ENCODE assay signal across 16 cellular contexts in the genomic region with DNA sequence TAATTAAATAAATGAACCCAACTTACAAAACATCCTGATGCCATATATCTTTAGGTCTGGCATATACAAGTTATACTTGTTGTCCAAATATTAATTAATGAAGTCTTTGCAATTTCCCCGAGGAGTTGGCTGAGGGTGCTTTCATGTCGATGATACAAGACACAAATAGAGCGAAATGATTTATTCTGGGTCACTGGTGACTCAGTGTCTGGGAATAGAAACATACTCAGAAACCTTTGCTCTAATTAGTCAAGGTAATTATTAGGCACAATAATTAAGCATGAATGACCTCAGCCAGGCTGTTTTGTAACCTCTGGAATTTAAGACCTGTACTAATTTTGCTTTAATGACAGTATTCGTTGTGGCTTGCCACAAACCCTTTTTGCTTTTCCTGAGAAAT.
"Had no signal": no experiment of that assay in that cellular context is flagged by ENCODE, and none has a peak within 500 bp of the region (broad histone marks: within the 10 kb centered on the region; RNA-seq: fewer than 3 reads in every experiment).

No MANE protein-coding gene starts in this region.

- H3K36me3 Mint-ChIP-seq: memory B cell, T-cell had no signal

- H3K36me3 ChIP-seq: uterus, WERI-Rb-1 had no signal

- H3K4me1 ChIP-seq: uterus had no signal

- ATAC-seq: effector memory CD8-positive, alpha-beta T cell; left colon; T-cell had no signal

- H3K9me3 Mint-ChIP-seq: activated CD4-positive, alpha-beta T cell treated with anti-CD3 and anti-CD28 coated beads, Interleukin-2, amount 10 ng/mL, durations not matched to agents 7 days and 5 days; activated naive CD4-positive, alpha-beta T cell treated with anti-CD3 and anti-CD28 coated beads for 36 hours; effector memory CD8-positive, alpha-beta T cell; memory B cell; nephron; T-cell had no signal

- H3K4me3 ChIP-seq: skin epidermis, uterus had no signal

- H3K27me3 Mint-ChIP-seq: activated CD4-positive, alpha-beta T cell treated with anti-CD3 and anti-CD28 coated beads, Interleukin-2, amount 10 ng/mL, durations not matched to agents 7 days and 5 days had no signal

- DNase-seq: activated CD4-positive, alpha-beta T cell treated with anti-CD3 and anti-CD28 coated beads, Interleukin-2, amount 10 ng/mL, durations not matched to agents 7 days and 5 days; activated CD8-positive, alpha-beta memory T cell treated with anti-CD3 and anti-CD28 coated beads for 24 hours; activated naive CD4-positive, alpha-beta T cell treated with anti-CD3 and anti-CD28 coated beads for 36 hours; central memory CD4-positive, alpha-beta T cell; effector memory CD8-positive, alpha-beta T cell; erythroblast; glutamatergic neuron; left colon; occipital lobe; T-cell; T1000; uterus; WERI-Rb-1 had no signal

- H3K27me3 ChIP-seq: uterus had no signal

- H3K9me3 ChIP-seq: uterus had no signal

- H3K27ac ChIP-seq: skin epidermis, uterus, WERI-Rb-1 had no signal

- H3K27ac Mint-ChIP-seq: activated CD4-positive, alpha-beta T cell treated with anti-CD3 and anti-CD28 coated beads, Interleukin-2, amount 10 ng/mL, durations not matched to agents 7 days and 5 days; activated naive CD4-positive, alpha-beta T cell treated with anti-CD3 and anti-CD28 coated beads for 36 hours; effector memory CD8-positive, alpha-beta T cell; memory B cell; nephron; T-cell had no signal

- H3K4me1 Mint-ChIP-seq: nephron, T-cell had no signal

- H3K4me3 Mint-ChIP-seq: activated CD4-positive, alpha-beta T cell treated with anti-CD3 and anti-CD28 coated beads, Interleukin-2, amount 10 ng/mL, durations not matched to agents 7 days and 5 days; activated naive CD4-positive, alpha-beta T cell treated with anti-CD3 and anti-CD28 coated beads for 36 hours; effector memory CD8-positive, alpha-beta T cell; memory B cell; T-cell had no signal
